Comparison of ENCODE assay signal across 8 cellular contexts in genomic region chr1:77683142-77683835, GRCh38. TPM values are rescaled to one million over a fixed set of nuclear protein-coding genes. Genes with fewer than 3 reads are reported as not detected.
DNase-seq lines count a peak whose midpoint lies in the region; ATAC-seq lines count a peak whose summit lies in the region.

No MANE protein-coding gene starts in this region.

- peak overlapping the region; percentile 89 to 98 (median 96) for H3K4me3 Mint-ChIP-seq in CD8-positive, alpha-beta memory T cell
- peak overlapping the region; percentile 79 for H3K4me3 Mint-ChIP-seq in activated CD4-positive, alpha-beta memory T cell treated with anti-CD3 and anti-CD28 coated beads, Interleukin-2, amount 10 ng/mL, durations not matched to agents 7 days and 5 days

- H3K4me3 ChIP-seq in CD8-positive, alpha-beta memory T cell (ENCODE audit: low read length) = peak overlapping the region; percentile 64

- ATAC-seq in GM19455 (IDR thresholded peaks at IDR 0.05; ENCODE audit: unreplicated experiment) = peak; percentile 72

- H3K27ac Mint-ChIP-seq in CD8-positive, alpha-beta memory T cell = peak overlapping the region; percentile 93 to 98 (median 96)
- peak overlapping the region; percentile 85 for H3K27ac Mint-ChIP-seq in activated CD4-positive, alpha-beta memory T cell treated with anti-CD3 and anti-CD28 coated beads, Interleukin-2, amount 10 ng/mL, durations not matched to agents 7 days and 5 days

- H3K4me1 Mint-ChIP-seq in CD8-positive, alpha-beta memory T cell = peaks cover 32 to 50% (median 42%) of the 10 kb centered on the region in 3 donors
- peaks cover 30% of the 10 kb centered on the region for H3K4me1 Mint-ChIP-seq in activated CD4-positive, alpha-beta memory T cell treated with anti-CD3 and anti-CD28 coated beads, Interleukin-2, amount 10 ng/mL, durations not matched to agents 7 days and 5 days

- no peaks in the 10 kb centered on the region for H3K9me3 ChIP-seq in CD8-positive, alpha-beta memory T cell (ENCODE audit: low read length)

- peaks cover 31% of the 10 kb centered on the region for H3K4me1 ChIP-seq in CD8-positive, alpha-beta memory T cell (ENCODE audit: insufficient read depth, low read length)

- DNase-seq in CD8-positive, alpha-beta memory T cell = peak; percentile 90 to 95 (median 93)
- DNase-seq in HK-2 (ENCODE audit: unreplicated experiment) (peak; percentile 95), NCI-H82 (lab: John Stamatoyannopoulos, UW) (peak; percentile 97), ecto neural progenitor cell (ENCODE audit: low spot score) (peak; percentile 96), lung microvascular endothelial cell (ENCODE audit: low read depth in 2 of 2) (peak; percentile 94 to 96)
- DNase-seq in activated CD4-positive, alpha-beta memory T cell treated with anti-CD3 and anti-CD28 coated beads, Interleukin-2, amount 10 ng/mL, durations not matched to agents 7 days and 5 days = peak; percentile 92
- DNase-seq in stimulated activated CD4-positive, alpha-beta T cell treated with anti-CD3 and anti-CD28 coated beads, TNF-alpha, amount 100 ng/mL, for 4 hours (ENCODE audit: low read depth in 3 of 3) = peak; percentile 83 to 87 (median 84)

- H3K36me3 Mint-ChIP-seq in CD8-positive, alpha-beta memory T cell = peaks cover 0 to 13% (median 2%) of the 10 kb centered on the region in 3 donors
- peaks cover 8% of the 10 kb centered on the region for H3K36me3 Mint-ChIP-seq in activated CD4-positive, alpha-beta memory T cell treated with anti-CD3 and anti-CD28 coated beads, Interleukin-2, amount 10 ng/mL, durations not matched to agents 7 days and 5 days (ENCODE audit: low read depth)

- CTCF ChIA-PET in CD8-positive, alpha-beta memory T cell (lab: Charles Lee) = interaction anchor here (0.7 to 2.0 kb wide), 15 partner anchors 9 to 537 kb away, joined by 3 to 9 read pairs (median 3); partner anchors contain the start of gene FUBP1
- CTCF ChIA-PET in activated CD4-positive, alpha-beta memory T cell treated with anti-CD3 and anti-CD28 coated beads, Interleukin-2, amount 10 ng/mL, durations not matched to agents 7 days and 5 days (lab: Charles Lee) = interaction anchor here (1.0 to 2.9 kb wide), 12 partner anchors 10 to 321 kb away, joined by 3 to 14 read pairs (median 4); partner anchors contain the start of genes DNAJB4, FUBP1 and MIGA1

- H3K27ac ChIP-seq in CD8-positive, alpha-beta memory T cell (ENCODE audit: low read depth, low read length) = peak overlapping the region; percentile 84

- no peaks in the 10 kb centered on the region for H3K27me3 ChIP-seq in CD8-positive, alpha-beta memory T cell (ENCODE audit: insufficient read depth, low read length, poor library complexity, severe bottlenecking)

- POLR2A ChIA-PET in CD8-positive, alpha-beta memory T cell (lab: Charles Lee) = interaction anchor here (0.5 to 2.0 kb wide), 7 partner anchors 76 to 396 kb away, joined by 3 to 20 read pairs (median 4); partner anchors contain the start of genes DNAJB4, FUBP1, MIGA1 and USP33
- POLR2A ChIA-PET in activated CD4-positive, alpha-beta memory T cell treated with anti-CD3 and anti-CD28 coated beads, Interleukin-2, amount 10 ng/mL, durations not matched to agents 7 days and 5 days (lab: Charles Lee) = interaction anchor here (0.6 to 4.0 kb wide), 13 partner anchors 10 to 321 kb away, joined by 3 to 34 read pairs (median 5); partner anchors contain the start of genes DNAJB4, FUBP1 and MIGA1

- H3K36me3 ChIP-seq in CD8-positive, alpha-beta memory T cell (ENCODE audit: insufficient read depth, low read length) = no peaks in the 10 kb centered on the region

- H3K9me3 Mint-ChIP-seq in CD8-positive, alpha-beta memory T cell = no peaks in the 10 kb centered on the region
- H3K9me3 Mint-ChIP-seq in activated CD4-positive, alpha-beta memory T cell treated with anti-CD3 and anti-CD28 coated beads, Interleukin-2, amount 10 ng/mL, durations not matched to agents 7 days and 5 days = no peaks in the 10 kb centered on the region

- peaks cover 0 to 3% of the 10 kb centered on the region in 2 donors for H3K27me3 Mint-ChIP-seq in CD8-positive, alpha-beta memory T cell
- H3K27me3 Mint-ChIP-seq in activated CD4-positive, alpha-beta memory T cell treated with anti-CD3 and anti-CD28 coated beads, Interleukin-2, amount 10 ng/mL, durations not matched to agents 7 days and 5 days = no peaks in the 10 kb centered on the region

RNA-seq across cellular contexts. Expression of gene ZZZ3, which starts 0.8 kb away (rescaled TPM):
- total RNA-seq in CD8-positive, alpha-beta memory T cell = 10 to 100 TPM; 58.3 to 60.2 TPM
- 42.7 TPM for polyA plus RNA-seq in CD8-positive, alpha-beta memory T cell
- total RNA-seq in activated CD4-positive, alpha-beta memory T cell treated with anti-CD3 and anti-CD28 coated beads, Interleukin-2, amount 10 ng/mL, durations not matched to agents 7 days and 5 days = 10 to 100 TPM; 28.8 to 29.7 TPM
- 39.4 and 79.6 TPM in 2 replicates for total RNA-seq in lung microvascular endothelial cell

Comparison
In these comparisons a context has a peak if more than half of its experiments do, and no peak if none do; other contexts are left out.
1. Peak in every context shown above with its lines: DNase-seq, ATAC-seq, H3K4me3 ChIP-seq and H3K27ac ChIP-seq.